Comparison of ENCODE assay signal across 1 cellular context in genomic region chr1:3320246-3321152, GRCh38.
A peak's percentile ranks its signal among the peaks of the same experiment; 100 is the strongest.
TF ChIP-seq lines count a peak whose summit lies in the region.

No MANE protein-coding gene starts in this region.

TF ChIP-seq in HepG2, 621 proteins besides CTCF, POLR2A, EP300 and RAD21 (continued from another document and continues in another):
- TF ChIP-seq ZNF142 (CRISPR knock-in tag; IDR thresholded peaks at IDR 0.05), result no peak
- TF ChIP-seq MLLT10 (CRISPR knock-in tag; IDR thresholded peaks at IDR 0.05), result no peak
- TF ChIP-seq ZBTB25 (CRISPR knock-in tag; IDR thresholded peaks at IDR 0.05), result peak; percentile 83
- TF ChIP-seq NPAS2 (CRISPR knock-in tag; IDR thresholded peaks at IDR 0.05; ENCODE audit: borderline replicate concordance), result no peak
- no peak for TF ChIP-seq MTF2 (CRISPR knock-in tag; IDR thresholded peaks at IDR 0.05; ENCODE audit: borderline replicate concordance)
- TF ChIP-seq TCF7L2 (IDR thresholded peaks at IDR 0.05; ENCODE audit: low read depth, low read length), result peak; percentile 90
- peak; percentile 41; the same call in 1 of the 2 replicates for TF ChIP-seq ZNF230 (CRISPR knock-in tag; IDR thresholded peaks at IDR 0.05)
- peak; percentile 90; the same call in 1 of the 2 replicates for TF ChIP-seq AKAP8 (CRISPR knock-in tag; IDR thresholded peaks at IDR 0.05)
- peak; percentile 96 for TF ChIP-seq ZBTB7A (CRISPR knock-in tag; IDR thresholded peaks at IDR 0.05)
- peak; percentile 81 for TF ChIP-seq TGIF2 (CRISPR knock-in tag; IDR thresholded peaks at IDR 0.05)
- peak; percentile 87 for TF ChIP-seq RFXAP (CRISPR knock-in tag; IDR thresholded peaks at IDR 0.05; ENCODE audit: borderline replicate concordance)
- TF ChIP-seq, protein P1, sequence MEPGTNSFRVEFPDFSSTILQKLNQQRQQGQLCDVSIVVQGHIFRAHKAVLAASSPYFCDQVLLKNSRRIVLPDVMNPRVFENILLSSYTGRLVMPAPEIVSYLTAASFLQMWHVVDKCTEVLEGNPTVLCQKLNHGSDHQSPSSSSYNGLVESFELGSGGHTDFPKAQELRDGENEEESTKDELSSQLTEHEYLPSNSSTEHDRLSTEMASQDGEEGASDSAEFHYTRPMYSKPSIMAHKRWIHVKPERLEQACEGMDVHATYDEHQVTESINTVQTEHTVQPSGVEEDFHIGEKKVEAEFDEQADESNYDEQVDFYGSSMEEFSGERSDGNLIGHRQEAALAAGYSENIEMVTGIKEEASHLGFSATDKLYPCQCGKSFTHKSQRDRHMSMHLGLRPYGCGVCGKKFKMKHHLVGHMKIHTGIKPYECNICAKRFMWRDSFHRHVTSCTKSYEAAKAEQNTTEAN (CRISPR knock-in tag; conservative IDR thresholded peaks at IDR 0.05), result peak; percentile 92
- peak; percentile 75; the same call in 1 of the 2 replicates for TF ChIP-seq TRIM24 (CRISPR knock-in tag; IDR thresholded peaks at IDR 0.05)
- no peak; the same call in 1 of the 2 replicates for TF ChIP-seq ZNF572 (CRISPR knock-in tag; IDR thresholded peaks at IDR 0.05)
- peak; percentile 96; the same call in 1 of the 2 replicates for TF ChIP-seq MIER3 (CRISPR knock-in tag; IDR thresholded peaks at IDR 0.05; ENCODE audit: borderline replicate concordance)
- TF ChIP-seq CAMTA2 (CRISPR knock-in tag; IDR thresholded peaks at IDR 0.05; ENCODE audit: borderline replicate concordance), result no peak; the same call in 1 of the 2 replicates
- TF ChIP-seq HOXA7 (CRISPR knock-in tag; IDR thresholded peaks at IDR 0.05), result no peak
- peak; percentile 100 for TF ChIP-seq ZBTB4 (CRISPR knock-in tag; IDR thresholded peaks at IDR 0.05; ENCODE audit: borderline replicate concordance)
- no peak for TF ChIP-seq ZFYVE20 (CRISPR knock-in tag; IDR thresholded peaks at IDR 0.05; ENCODE audit: borderline replicate concordance, low read depth)
- peak; percentile 68 for TF ChIP-seq ZBTB37 (CRISPR knock-in tag; IDR thresholded peaks at IDR 0.05)
- no peak for TF ChIP-seq ZNF512 (CRISPR knock-in tag; IDR thresholded peaks at IDR 0.05)
- no peak for TF ChIP-seq E2F5 (CRISPR knock-in tag; conservative IDR thresholded peaks at IDR 0.05)
- no peak for TF ChIP-seq ZNF496 (CRISPR knock-in tag; IDR thresholded peaks at IDR 0.05; ENCODE audit: insufficient replicate concordance)
- TF ChIP-seq THAP7 (CRISPR knock-in tag; IDR thresholded peaks at IDR 0.05), result peak; percentile 95; the same call in 1 of the 2 replicates
- TF ChIP-seq ATM (IDR thresholded peaks at IDR 0.05; ENCODE audit: borderline replicate concordance), result no peak
- TF ChIP-seq, protein P2, sequence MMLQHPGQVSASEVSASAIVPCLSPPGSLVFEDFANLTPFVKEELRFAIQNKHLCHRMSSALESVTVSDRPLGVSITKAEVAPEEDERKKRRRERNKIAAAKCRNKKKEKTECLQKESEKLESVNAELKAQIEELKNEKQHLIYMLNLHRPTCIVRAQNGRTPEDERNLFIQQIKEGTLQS (CRISPR knock-in tag; IDR thresholded peaks at IDR 0.05), result peak; percentile 99
- no peak; the same call in 1 of the 2 replicates for TF ChIP-seq JDP2 (CRISPR knock-in tag; IDR thresholded peaks at IDR 0.05; ENCODE audit: borderline replicate concordance)
- peak; percentile 90 for TF ChIP-seq ZBTB33 (CRISPR knock-in tag; IDR thresholded peaks at IDR 0.05)
- TF ChIP-seq NFIC (IDR thresholded peaks at IDR 0.05; ENCODE audit: low read length), result no peak
- TF ChIP-seq ZNF766 (CRISPR knock-in tag; IDR thresholded peaks at IDR 0.05; ENCODE audit: borderline replicate concordance), result peak; percentile 89; the same call in 1 of the 2 replicates
- TF ChIP-seq MATR3 (CRISPR knock-in tag; IDR thresholded peaks at IDR 0.05), result no peak
- TF ChIP-seq ARID2 (CRISPR knock-in tag; IDR thresholded peaks at IDR 0.05; ENCODE audit: borderline replicate concordance), result peak; percentile 85; the same call in 1 of the 2 replicates
- TF ChIP-seq NFATC3 (CRISPR knock-in tag; IDR thresholded peaks at IDR 0.05), result no peak
- TF ChIP-seq, protein P3, sequence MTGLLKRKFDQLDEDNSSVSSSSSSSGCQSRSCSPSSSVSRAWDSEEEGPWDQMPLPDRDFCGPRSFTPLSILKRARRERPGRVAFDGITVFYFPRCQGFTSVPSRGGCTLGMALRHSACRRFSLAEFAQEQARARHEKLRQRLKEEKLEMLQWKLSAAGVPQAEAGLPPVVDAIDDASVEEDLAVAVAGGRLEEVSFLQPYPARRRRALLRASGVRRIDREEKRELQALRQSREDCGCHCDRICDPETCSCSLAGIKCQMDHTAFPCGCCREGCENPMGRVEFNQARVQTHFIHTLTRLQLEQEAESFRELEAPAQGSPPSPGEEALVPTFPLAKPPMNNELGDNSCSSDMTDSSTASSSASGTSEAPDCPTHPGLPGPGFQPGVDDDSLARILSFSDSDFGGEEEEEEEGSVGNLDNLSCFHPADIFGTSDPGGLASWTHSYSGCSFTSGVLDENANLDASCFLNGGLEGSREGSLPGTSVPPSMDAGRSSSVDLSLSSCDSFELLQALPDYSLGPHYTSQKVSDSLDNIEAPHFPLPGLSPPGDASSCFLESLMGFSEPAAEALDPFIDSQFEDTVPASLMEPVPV (CRISPR knock-in tag; IDR thresholded peaks at IDR 0.05), result peak; percentile 93
- TF ChIP-seq SALL1 (CRISPR knock-in tag; IDR thresholded peaks at IDR 0.05), result peak; percentile 99
- peak; percentile 90; the same call in 1 of the 2 replicates for TF ChIP-seq ZNF224 (CRISPR knock-in tag; IDR thresholded peaks at IDR 0.05)
- TF ChIP-seq IKZF4 (CRISPR knock-in tag; IDR thresholded peaks at IDR 0.05; ENCODE audit: borderline replicate concordance, low read depth, not compliant biosample characterization), result peak; percentile 37
- no peak for TF ChIP-seq CREB1 (IDR thresholded peaks at IDR 0.05)
- TF ChIP-seq CREB1 (CRISPR knock-in tag; IDR thresholded peaks at IDR 0.05), result no peak
- TF ChIP-seq BCL6 (CRISPR knock-in tag; IDR thresholded peaks at IDR 0.05), result peak; percentile 97
- TF ChIP-seq ZNF232 (CRISPR knock-in tag; IDR thresholded peaks at IDR 0.05; ENCODE audit: borderline replicate concordance), result peak; percentile 82
